ENCODE assay signal across 18 cellular contexts in the genomic region with DNA sequence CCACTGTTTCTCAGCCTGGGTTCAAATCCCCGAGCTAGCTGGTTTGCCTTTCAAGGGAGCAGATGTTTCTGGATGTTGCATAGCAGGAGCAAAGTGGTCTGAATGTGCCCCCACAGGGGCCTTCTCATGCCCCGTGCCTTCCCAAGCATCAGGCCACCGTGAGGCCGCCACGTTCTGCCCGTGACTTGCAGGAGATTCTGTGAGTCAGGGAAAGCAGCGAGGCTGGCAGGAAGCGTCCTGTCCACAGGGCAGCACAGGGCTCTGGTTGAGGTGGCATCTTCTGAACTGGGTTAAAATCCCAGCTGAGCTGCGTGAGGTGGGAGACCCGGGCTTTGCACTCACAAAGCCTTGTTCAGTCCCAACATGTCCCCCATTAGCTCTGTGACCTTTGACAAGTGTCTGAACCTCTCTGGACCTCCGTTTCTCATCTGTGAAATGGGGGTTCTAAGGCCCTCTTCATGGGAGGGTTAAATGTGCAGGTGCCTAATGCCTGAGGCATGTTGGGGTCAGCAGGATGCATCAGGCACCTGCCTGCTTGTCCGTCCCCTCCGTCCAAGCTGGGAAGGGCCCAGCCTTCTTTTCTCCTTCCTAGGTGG.
A peak's percentile ranks its signal among the peaks of the same experiment; 100 is the strongest.
DNase-seq lines count a peak whose midpoint lies in the region; ATAC-seq, FAIRE-seq and TF ChIP-seq lines count a peak whose summit lies in the region.
"Had no signal": no experiment of that assay in that cellular context is flagged by ENCODE, and none has a peak within 500 bp of the region (broad histone marks: within the 10 kb centered on the region; RNA-seq: fewer than 3 reads in every experiment).

No MANE protein-coding gene starts in this region.

- FAIRE-seq in H1 (lab: Jason Lieb, UNC) = no peak
- FAIRE-seq: A204.1, G401.6, GM12891, GM19239 had no signal

- no peak overlapping the region for H3K4me3 Mint-ChIP-seq in stimulated activated effector memory CD8-positive, alpha-beta T cell treated with anti-CD3 and anti-CD28 coated beads, Interleukin-12 subunit alpha, Interleukin-12 subunit beta, amount 100 ng/mL, for 72 hours
- no peak overlapping the region for H3K4me3 Mint-ChIP-seq in activated CD4-positive, alpha-beta memory T cell treated with anti-CD3 and anti-CD28 coated beads for 36 hours
- H3K4me3 Mint-ChIP-seq: CD4-positive, alpha-beta memory T cell had no signal

- peak overlapping the region; percentile 54 for H3K27ac Mint-ChIP-seq in stimulated activated effector memory CD8-positive, alpha-beta T cell treated with anti-CD3 and anti-CD28 coated beads, Interleukin-12 subunit alpha, Interleukin-12 subunit beta, amount 100 ng/mL, for 72 hours
- H3K27ac Mint-ChIP-seq in activated CD4-positive, alpha-beta memory T cell treated with anti-CD3 and anti-CD28 coated beads for 36 hours = no peak overlapping the region

- peaks cover 23% of the 10 kb centered on the region for H3K4me1 Mint-ChIP-seq in stimulated activated effector memory CD8-positive, alpha-beta T cell treated with anti-CD3 and anti-CD28 coated beads, Interleukin-12 subunit alpha, Interleukin-12 subunit beta, amount 100 ng/mL, for 72 hours
- peaks cover 3% of the 10 kb centered on the region for H3K4me1 Mint-ChIP-seq in activated CD4-positive, alpha-beta memory T cell treated with anti-CD3 and anti-CD28 coated beads for 36 hours (ENCODE audit: low read depth)

- H3K27ac ChIP-seq in OCI-LY1 (ENCODE audit: low read depth, low read length, poor library complexity, severe bottlenecking) (peak overlapping the region; percentile 95), H1 (ENCODE audit: low read depth, low read length) (no peak overlapping the region; the same call in 1 of the 2 replicates)
- H3K27ac ChIP-seq: C4-2B, GM23248 had no signal

- no peaks in the 10 kb centered on the region for H3K27me3 Mint-ChIP-seq in activated CD4-positive, alpha-beta memory T cell treated with anti-CD3 and anti-CD28 coated beads for 36 hours
- H3K27me3 Mint-ChIP-seq: CD4-positive, alpha-beta memory T cell had no signal

- H3K4me3 ChIP-seq in OCI-LY1 (ENCODE audit: low read depth, low read length, poor library complexity, severe bottlenecking) (no peak overlapping the region), H1 (ENCODE audit: extremely low read depth in 1 of 4, insufficient read depth in 2 of 4, low read depth in 3 of 4, low read length in 4 of 4) (no peak overlapping the region)
- H3K4me3 ChIP-seq: GM23248 had no signal

- no peak overlapping the region for H3K56ac ChIP-seq in H1 (replicated peaks; ENCODE audit: insufficient read length, low read depth, low read length)

- no peaks in the 10 kb centered on the region for H3K9me2 ChIP-seq in OCI-LY1 (ENCODE audit: low read depth, low read length)

- peaks cover 43% of the 10 kb centered on the region for H3K36me3 Mint-ChIP-seq in stimulated activated effector memory CD8-positive, alpha-beta T cell treated with anti-CD3 and anti-CD28 coated beads, Interleukin-12 subunit alpha, Interleukin-12 subunit beta, amount 100 ng/mL, for 72 hours
- peaks cover 5% of the 10 kb centered on the region for H3K36me3 Mint-ChIP-seq in activated CD4-positive, alpha-beta memory T cell treated with anti-CD3 and anti-CD28 coated beads for 36 hours

- intact Hi-C loops in Right ventricle myocardium inferior (cut with DNase I) (no loop called here), left ventricle myocardium superior (cut with micrococcal nuclease) (no loop called here)
- intact Hi-C loops in activated CD4-positive, alpha-beta memory T cell treated with anti-CD3 and anti-CD28 coated beads for 36 hours (cut with micrococcal nuclease) = no loop called here

- WGBS in H1 (ENCODE audit: extremely low coverage in 1 of 2, insufficient coverage in 1 of 2, insufficient read length in 1 of 2, insufficient replicate concordance in 2 of 2, low coverage in 1 of 2, low lambda C conversion rate in 2 of 2, missing lambda C conversion rate in 1 of 2), 2 experiments = 95% methylated on average over 13 of the region's 13 CpGs; no CpG with 5 or more reads in 1 of the 2 experiments

- H4K20me1 ChIP-seq in OCI-LY1 (ENCODE audit: insufficient read depth, low read length) = no peaks in the 10 kb centered on the region
- H4K20me1 ChIP-seq in H1 (replicated peaks in 1 of 2; ENCODE audit: control insufficient read depth in 1 of 2, insufficient read depth in 2 of 2, low read length in 2 of 2) = peaks cover 7 to 9% of the 10 kb centered on the region in 2 experiments

- H2AFZ ChIP-seq in OCI-LY1 (ENCODE audit: low read length) = no peak overlapping the region
- no peak overlapping the region for H2AFZ ChIP-seq in H1 (ENCODE audit: low read length)
- H2AFZ ChIP-seq: GM23248 had no signal

- no peak overlapping the region for H4K8ac ChIP-seq in H1 (ENCODE audit: extremely low read depth, insufficient read depth, low read length)

- H3K14ac ChIP-seq in H1 (ENCODE audit: insufficient read length) = no peak overlapping the region

- H3K23me2 ChIP-seq in H1 (ENCODE audit: low read depth, low read length) = no peaks in the 10 kb centered on the region

- no peaks in the 10 kb centered on the region for H3K9me3 Mint-ChIP-seq in stimulated activated effector memory CD8-positive, alpha-beta T cell treated with anti-CD3 and anti-CD28 coated beads, Interleukin-12 subunit alpha, Interleukin-12 subunit beta, amount 100 ng/mL, for 72 hours
- H3K9me3 Mint-ChIP-seq in activated CD4-positive, alpha-beta memory T cell treated with anti-CD3 and anti-CD28 coated beads for 36 hours = no peaks in the 10 kb centered on the region
- H3K9me3 Mint-ChIP-seq: CD4-positive, alpha-beta memory T cell had no signal

- peak overlapping the region; percentile 66 for H2BK5ac ChIP-seq in H1 (ENCODE audit: low read depth, low read length)

- no peak overlapping the region for H4K5ac ChIP-seq in H1 (ENCODE audit: insufficient read length, low read depth, low read length)

- no peak overlapping the region for H3K23ac ChIP-seq in H1 (ENCODE audit: insufficient read length)

- H3K4me2 ChIP-seq in OCI-LY1 (ENCODE audit: low read length) (no peak overlapping the region), H1 (ENCODE audit: insufficient read depth in 1 of 2, low read depth in 2 of 2, low read length in 2 of 2) (no peak overlapping the region)

- no peak overlapping the region for H3K4ac ChIP-seq in H1 (replicated peaks; ENCODE audit: insufficient read length, low read depth, low read length)

- H3K18ac ChIP-seq in H1 (ENCODE audit: extremely low read depth, low read length) = no peak overlapping the region

- no peak overlapping the region for H2BK20ac ChIP-seq in H1 (ENCODE audit: low read length)

- peak; percentile 30 for DNase-seq in Right ventricle myocardium inferior (ENCODE audit: missing footprints)
- DNase-seq in left ventricle myocardium superior = no peak
- no peak for DNase-seq in H1 (ENCODE audit: low read depth in 1 of 2, low spot score in 2 of 2)
- no peak for DNase-seq in stimulated activated effector memory CD8-positive, alpha-beta T cell treated with anti-CD3 and anti-CD28 coated beads, Interleukin-12 subunit alpha, Interleukin-12 subunit beta, amount 100 ng/mL, for 72 hours (ENCODE audit: low spot score in 2 of 2)
- no peak for DNase-seq in activated CD4-positive, alpha-beta memory T cell treated with anti-CD3 and anti-CD28 coated beads for 36 hours
- DNase-seq: BE2C; CD4-positive, alpha-beta memory T cell; DMS79; EL; GM23248; H7 had no signal

- H3K27me3 ChIP-seq in OCI-LY1 (ENCODE audit: insufficient read depth, low read length) (no peaks in the 10 kb centered on the region), H1 (replicated peaks in 1 of 4; ENCODE audit: control insufficient read depth in 3 of 4, extremely low read depth in 1 of 4, insufficient read depth in 3 of 4, low read length in 3 of 4) (no peaks in the 10 kb centered on the region)
- H3K27me3 ChIP-seq: BE2C had no signal

- H2BK12ac ChIP-seq in H1 (ENCODE audit: low read depth, low read length) = no peak overlapping the region

- no peak overlapping the region for H2BK120ac ChIP-seq in H1 (replicated peaks; ENCODE audit: low read depth, low read length)

- no peak overlapping the region for H2AK5ac ChIP-seq in H1 (ENCODE audit: low read depth, low read length)

- H3K9ac ChIP-seq in OCI-LY1 (ENCODE audit: low read length) (no peak overlapping the region), H1 (replicated peaks in 1 of 4; ENCODE audit: extremely low read depth in 1 of 4, low read depth in 3 of 4, low read length in 3 of 4) (no peak overlapping the region)
- H3K9ac ChIP-seq: GM23248 had no signal

- H3K9me3 ChIP-seq in OCI-LY1 (ENCODE audit: low read length) (no peaks in the 10 kb centered on the region), H1 (ENCODE audit: insufficient read depth in 2 of 2, low read depth in 1 of 2, low read length in 1 of 2) (no peaks in the 10 kb centered on the region)
- H3K9me3 ChIP-seq: BE2C had no signal

- no peak for TF ChIP-seq EP300 in H1 (IDR thresholded peaks at IDR 0.05; ENCODE audit: borderline replicate concordance in 1 of 2, low read depth in 2 of 2, low read length in 2 of 2)

- H4K91ac ChIP-seq in H1 (replicated peaks; ENCODE audit: insufficient read length, low read length) = no peak overlapping the region

- no peak overlapping the region for H2BK15ac ChIP-seq in H1 (ENCODE audit: low read length)

- H3K79me2 ChIP-seq in OCI-LY1 (ENCODE audit: insufficient read depth, low read length) (no peaks in the 10 kb centered on the region), H1 (ENCODE audit: control insufficient read depth in 1 of 2, insufficient read depth in 2 of 2, low read length in 2 of 2) (peaks cover 0 to 3% of the 10 kb centered on the region in 2 experiments; a peak in 1 of 4 replicates)

- POLR2A ChIA-PET in H1 (lab: Charles Lee; ENCODE audit: partially characterized antibody) = no interaction called here
- POLR2A ChIA-PET in activated CD4-positive, alpha-beta memory T cell treated with anti-CD3 and anti-CD28 coated beads for 36 hours (lab: Charles Lee) = no interaction called here

- peaks cover 7% of the 10 kb centered on the region; the same call in 1 of the 2 replicates for H3K79me1 ChIP-seq in H1 (ENCODE audit: low read depth, low read length)

- TF ChIP-seq CTCF in OCI-LY1 (IDR thresholded peaks at IDR 0.05; ENCODE audit: low read length) (no peak), H1 (IDR thresholded peaks at IDR 0.05; ENCODE audit: control extremely low read depth in 1 of 3, insufficient read depth in 1 of 3, low read depth in 1 of 3, low read length in 3 of 3) (no peak)

- CTCF ChIA-PET in H1 (lab: Charles Lee; ENCODE audit: partially characterized antibody) = interaction anchor here (0.6 to 5.1 kb wide), 5 partner anchors 12 to 479 kb away, joined by 3 to 36 read pairs (median 3); no protein-coding TSS in a partner anchor
- CTCF ChIA-PET in activated CD4-positive, alpha-beta memory T cell treated with anti-CD3 and anti-CD28 coated beads for 36 hours (lab: Charles Lee) = no interaction called here

- TF ChIP-seq RAD21 in H1 (IDR thresholded peaks at IDR 0.05 in 1 of 2, conservative IDR thresholded peaks at IDR 0.05 in 1 of 2; ENCODE audit: low read depth in 2 of 2, low read length in 2 of 2) = no peak

- no peak for ATAC-seq in Right ventricle myocardium inferior
- no peak for ATAC-seq in left ventricle myocardium superior
- ATAC-seq in stimulated activated effector memory CD8-positive, alpha-beta T cell treated with anti-CD3 and anti-CD28 coated beads, Interleukin-12 subunit alpha, Interleukin-12 subunit beta, amount 100 ng/mL, for 72 hours = no peak
- no peak for ATAC-seq in HG02884 (IDR thresholded peaks at IDR 0.05; ENCODE audit: unreplicated experiment)

- H3F3A ChIP-seq in OCI-LY1 (ENCODE audit: insufficient read depth, low read length) = no peaks in the 10 kb centered on the region

- H3K36me3 ChIP-seq in OCI-LY1 (ENCODE audit: insufficient read depth, low read length) = peaks cover 29% of the 10 kb centered on the region
- H3K36me3 ChIP-seq in H1 (ENCODE audit: control insufficient read depth in 2 of 4, insufficient read depth in 4 of 4, low read length in 3 of 4) = peaks cover 2 to 4% (median 2%) of the 10 kb centered on the region in 4 experiments; a peak in 4 of 8 replicates
- H3K36me3 ChIP-seq: BE2C had no signal

- H3K4me1 ChIP-seq in OCI-LY1 (ENCODE audit: insufficient read depth, low read length, severe bottlenecking) (peaks cover 29% of the 10 kb centered on the region), H1 (replicated peaks in 1 of 4; ENCODE audit: control insufficient read depth in 3 of 4, insufficient read depth in 4 of 4, low read length in 3 of 4) (peaks cover 0 to 5% (median 0%) of the 10 kb centered on the region in 4 experiments; a peak in 4 of 7 replicates)
- H3K4me1 ChIP-seq: BE2C had no signal

- TF ChIP-seq POLR2A in H1 (IDR thresholded peaks at IDR 0.05; ENCODE audit: control extremely low read depth in 1 of 2, low read depth in 2 of 2, low read length in 2 of 2) = no peak
